15 cellular contexts compared by ENCODE assay signal in the genomic region with DNA sequence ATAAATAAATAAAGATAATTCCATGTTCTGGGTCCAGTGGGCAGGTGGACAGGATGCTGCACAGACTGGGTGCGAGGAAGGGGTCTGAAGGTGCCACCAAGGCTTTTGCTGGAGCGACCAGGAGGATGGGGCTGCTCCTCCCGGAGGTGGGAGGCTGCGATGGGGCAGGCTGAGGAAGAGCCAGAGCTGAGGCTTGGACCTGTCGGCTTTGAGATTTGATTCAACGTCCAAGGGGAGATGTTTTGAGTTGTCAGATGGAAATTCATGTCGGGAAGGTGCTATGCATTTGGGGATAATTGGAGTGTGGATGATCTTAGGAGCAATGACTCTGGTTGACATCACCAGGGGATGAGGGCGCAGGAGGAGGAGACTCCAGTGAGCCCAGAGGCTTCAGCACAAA. TPM values are rescaled to one million over a fixed set of nuclear protein-coding genes. Genes with fewer than 3 reads are reported as not detected.
A peak's percentile ranks its signal among the peaks of the same experiment; 100 is the strongest.
DNase-seq lines count a peak whose midpoint lies in the region; TF ChIP-seq lines count a peak whose summit lies in the region.
"Had no signal": no experiment of that assay in that cellular context is flagged by ENCODE, and none has a peak within 500 bp of the region (broad histone marks: within the 10 kb centered on the region; RNA-seq: fewer than 3 reads in every experiment).

No MANE protein-coding gene starts in this region.

- TF ChIP-seq CTCF in WERI-Rb-1 (IDR thresholded peaks at IDR 0.05; ENCODE audit: low read depth, low read length) (no peak), esophagus muscularis mucosa (IDR thresholded peaks at IDR 0.05) (no peak)

- H3K36me3 ChIP-seq in H7 (replicated peaks; ENCODE audit: control insufficient read depth, insufficient read depth, low read length), result no peaks in the 10 kb centered on the region
- H3K36me3 ChIP-seq in WERI-Rb-1, result no peaks in the 10 kb centered on the region
- H3K36me3 ChIP-seq in esophagus muscularis mucosa, result no peaks in the 10 kb centered on the region
- H3K36me3 ChIP-seq: BE2C had no signal

- no peaks in the 10 kb centered on the region for H3K27me3 ChIP-seq in H7 (ENCODE audit: control insufficient read depth, insufficient read depth, low read length)
- no peaks in the 10 kb centered on the region for H3K27me3 ChIP-seq in WERI-Rb-1 (ENCODE audit: insufficient read depth, low read depth, severe bottlenecking)
- H3K27me3 ChIP-seq in esophagus muscularis mucosa, result peaks cover 0 to 22% (median 0%) of the 10 kb centered on the region in 4 donors
- H3K27me3 ChIP-seq: BE2C had no signal

- intact Hi-C loops in esophagus muscularis mucosa (cut with DNase I), result no loop called here

- no peak for TF ChIP-seq EP300 in esophagus muscularis mucosa (IDR thresholded peaks at IDR 0.05)

- H3K4me3 ChIP-seq in H7 (ENCODE audit: insufficient read depth, low read depth, low read length) (no peak overlapping the region), WERI-Rb-1 (ENCODE audit: low read depth, low read length) (no peak overlapping the region), esophagus muscularis mucosa (no peak overlapping the region)

- no peak overlapping the region for H3K27ac ChIP-seq in WERI-Rb-1
- H3K27ac ChIP-seq in esophagus muscularis mucosa (replicated peaks in 1 of 4), result no peak overlapping the region
- H3K27ac ChIP-seq: C4-2B had no signal

- no peak for TF ChIP-seq POLR2A in esophagus muscularis mucosa (IDR thresholded peaks at IDR 0.05; ENCODE audit: low read depth)

- 77% methylated on average over 8 of the region's 8 CpGs for WGBS in esophagus muscularis mucosa

- H3K9me3 ChIP-seq in WERI-Rb-1 (ENCODE audit: severe bottlenecking), result peaks cover 3% of the 10 kb centered on the region
- no peaks in the 10 kb centered on the region for H3K9me3 ChIP-seq in esophagus muscularis mucosa
- H3K9me3 ChIP-seq: BE2C had no signal

- DNase-seq in H7 (peak; percentile 26), WERI-Rb-1 (peak; percentile 5), esophagus muscularis mucosa (ENCODE audit: extremely low spot score) (peak; percentile 77), DMS 273 (lab: John Stamatoyannopoulos, UW; ENCODE audit: unreplicated experiment) (no peak), DMS153 treated with DMSO at 0.1 percent for 48 hours (lab: John Stamatoyannopoulos, UW; ENCODE audit: unreplicated experiment) (no peak), T-helper 1 cell (no peak)
- peak; percentile 13 for DNase-seq in stimulated activated CD8-positive, alpha-beta memory T cell treated with anti-CD3 and anti-CD28 coated beads, Interleukin-4, amount 100 ng/mL, for 48 hours
- no peak for DNase-seq in activated CD4-positive, alpha-beta T cell treated with anti-CD3 and anti-CD28 coated beads, Interleukin-2, amount 50 U/mL, for 4 hours
- DNase-seq: BE2C; CD4-positive, alpha-beta memory T cell; DMS153; DND-41; GDM1 had no signal

- peaks cover 0 to 13% (median 3%) of the 10 kb centered on the region in 4 donors for H3K4me1 ChIP-seq in esophagus muscularis mucosa
- H3K4me1 ChIP-seq: BE2C had no signal

RNA-seq across cellular contexts. Expression of gene ALLC, which starts 11.7 kb away (rescaled TPM):
- total RNA-seq in H7 (2014; rRNA removed; shearing (Covaris generic)), result not detected in 2 replicates
- not detected for total RNA-seq in esophagus muscularis mucosa
- total RNA-seq: CD4-positive, alpha-beta memory T cell; H1 had no signal

RNA-seq across cellular contexts. Expression of gene DCDC2C, which starts 33.7 kb away (rescaled TPM):
- total RNA-seq in H7 (2014; rRNA removed; shearing (Covaris generic)), result not detected in 2 replicates
- under 1 TPM in 1 of 4 donors, not detected in 3; 0.83 TPM for total RNA-seq in esophagus muscularis mucosa
- total RNA-seq: CD4-positive, alpha-beta memory T cell; H1 had no signal

Comparison
In these comparisons a context has a peak if more than half of its experiments do, and no peak if none do; other contexts are left out.
1. DNase-seq: peak in H7 (single experiment), WERI-Rb-1 (single experiment), esophagus muscularis mucosa (single experiment) and stimulated activated CD8-positive, alpha-beta memory T cell treated with anti-CD3 and anti-CD28 coated beads, Interleukin-4, amount 100 ng/mL, for 48 hours (single experiment); none in activated CD4-positive, alpha-beta T cell treated with anti-CD3 and anti-CD28 coated beads, Interleukin-2, amount 50 U/mL, for 4 hours (0 of 2), DMS 273 (single experiment), DMS153 treated with DMSO at 0.1 percent for 48 hours (single experiment) and T-helper 1 cell (0 of 5).